ENCODE assay signal across 8 cellular contexts in genomic region chr1:161305872-161306519, GRCh38. TPM values are rescaled to one million over a fixed set of nuclear protein-coding genes. Genes with fewer than 3 reads are reported as not detected.
DNase-seq lines count a peak whose midpoint lies in the region; ATAC-seq lines count a peak whose summit lies in the region.

No MANE protein-coding gene starts in this region.

- peak; percentile 85 for DNase-seq in Ammon's horn (ENCODE audit: low spot score)
- peak; percentile 93 for DNase-seq in Karpas-422
- DNase-seq in T-cell: peak; percentile 79 to 94 (median 86)
- DNase-seq in amygdala (lab: John Stamatoyannopoulos, UW): peak in 54 of 56 donors; percentile 11 to 81 (median 54)
- DNase-seq in hypothalamus (lab: John Stamatoyannopoulos, UW): peak in 50 of 51 donors; percentile 19 to 83 (median 54)
- peak; percentile 82 for DNase-seq in retina

- H3K27ac Mint-ChIP-seq in T-cell: peak overlapping the region; percentile 94

- H4K20me1 ChIP-seq in Karpas-422 (ENCODE audit: insufficient read depth, low read depth, low read length): no peaks in the 10 kb centered on the region

- H3K4me3 Mint-ChIP-seq in T-cell: peak overlapping the region; percentile 92 to 98 (median 98)

- peak overlapping the region; percentile 91 for H2AFZ ChIP-seq in Karpas-422 (ENCODE audit: low read length)

- no peaks in the 10 kb centered on the region for H3K36me3 ChIP-seq in Karpas-422 (ENCODE audit: insufficient read depth, low read length)

- ATAC-seq in GM19438 (IDR thresholded peaks at IDR 0.05; ENCODE audit: low read depth, unreplicated experiment) (peak; percentile 89), T-cell (replicated peaks in 1 of 4) (peak; percentile 97 to 99 (median 98)), HG03520 (IDR thresholded peaks at IDR 0.05; ENCODE audit: unreplicated experiment) (no peak)

- H3K9me3 ChIP-seq in Karpas-422 (ENCODE audit: low read length): no peaks in the 10 kb centered on the region

- H3K9me2 ChIP-seq in Karpas-422 (replicated peaks; ENCODE audit: insufficient read depth, low read length): no peaks in the 10 kb centered on the region

- H3K27ac ChIP-seq in Karpas-422 (ENCODE audit: low read length): no peak overlapping the region

- H3K4me1 Mint-ChIP-seq in T-cell: peaks cover 33 to 42% (median 41%) of the 10 kb centered on the region in 3 donors

- POLR2A ChIA-PET in T-cell (lab: Charles Lee): interaction anchor here (0.6 to 1.0 kb wide), 7 partner anchors 8 to 1252 kb away, joined by 3 to 11 read pairs (median 7); partner anchors contain the start of genes PPOX (in 1 of the 2), SDHC (in 1 of the 2) and TOMM40L (in 1 of the 2)

- H3K4me1 ChIP-seq in Karpas-422 (ENCODE audit: low read length): peaks cover 34% of the 10 kb centered on the region

- H3K79me2 ChIP-seq in Karpas-422 (ENCODE audit: low read length): peaks cover 3% of the 10 kb centered on the region; the same call in 1 of the 2 replicates

- no peaks in the 10 kb centered on the region for H3K36me3 Mint-ChIP-seq in T-cell

- H3K4me3 ChIP-seq in Karpas-422 (ENCODE audit: low read length): peak overlapping the region; percentile 94

- H3K27me3 Mint-ChIP-seq in T-cell: no peaks in the 10 kb centered on the region

- CTCF ChIA-PET in T-cell (lab: Charles Lee): interaction anchor here (0.6 to 4.0 kb wide), 23 partner anchors 8 to 254 kb away, joined by 3 to 36 read pairs (median 3); partner anchors contain the start of genes SDHC (in 2 of the 2), CFAP126 (in 1 of the 2), KLHDC9 (in 1 of the 2) and PCP4L1 (in 1 of the 2)

- peak overlapping the region; percentile 89 for H3K9ac ChIP-seq in Karpas-422 (ENCODE audit: low read length)

- H3K9me3 Mint-ChIP-seq in T-cell: no peaks in the 10 kb centered on the region

- no peaks in the 10 kb centered on the region for H3K27me3 ChIP-seq in Karpas-422 (ENCODE audit: low read length)

- peak overlapping the region; percentile 95 for H3K4me2 ChIP-seq in Karpas-422 (ENCODE audit: low read depth, low read length, poor library complexity, severe bottlenecking)

RNA-seq across cellular contexts. Expression of gene MPZ, which starts 3.8 kb away (rescaled TPM):
- 4.0 and 6.9 TPM in 2 replicates for total RNA-seq in Karpas-422 (2014; rRNA removed; shearing (Covaris generic); ENCODE audit: low replicate concordance)
- 1 to 10 TPM; 3.4 to 7.9 (median 6.1) TPM for total RNA-seq in T-cell

RNA-seq across cellular contexts. Expression of gene SDHC, which starts 8.2 kb away (rescaled TPM):
- 14.2 and 48.8 TPM in 2 replicates for total RNA-seq in Karpas-422 (2014; rRNA removed; shearing (Covaris generic); ENCODE audit: low replicate concordance)
- total RNA-seq in T-cell: 100 to 1,000 TPM in 3 of 5 donors, 10 to 100 TPM in 2; 86.4 to 106 (median 103) TPM

RNA-seq across cellular contexts. Expression of gene PCP4L1, which starts 47.5 kb away (rescaled TPM):
- 0.14 TPM in 1 of 2 replicates, not detected in the other for total RNA-seq in Karpas-422 (2014; rRNA removed; shearing (Covaris generic); ENCODE audit: low replicate concordance)
- not detected for total RNA-seq in T-cell
